ENCODE assay signal across 2 cellular contexts in the genomic region with DNA sequence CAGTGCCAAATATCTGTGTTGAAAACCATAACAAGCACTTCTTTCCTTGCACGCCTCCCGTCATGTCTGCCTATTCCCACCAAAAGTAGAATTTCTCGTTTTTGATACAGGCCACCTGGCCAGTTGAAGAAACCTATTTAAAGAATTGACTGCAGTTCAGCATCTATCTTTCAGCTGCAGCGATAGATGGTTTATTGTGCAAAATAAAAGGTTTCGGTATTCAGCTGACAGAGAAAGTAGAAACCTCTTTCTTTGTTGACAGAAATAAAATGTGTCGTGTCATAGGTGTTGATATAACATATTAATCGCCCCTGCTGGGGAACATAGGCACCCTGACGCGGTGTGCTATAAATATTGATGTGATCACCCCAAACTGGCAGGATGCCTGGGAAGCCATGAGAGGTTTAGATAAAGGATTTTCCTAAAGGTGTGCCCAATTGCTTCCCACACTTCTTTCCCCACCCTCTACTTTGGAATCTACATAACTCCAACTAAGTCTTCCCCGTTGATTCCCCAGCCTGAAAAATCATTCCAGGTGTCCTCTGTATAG.
TF ChIP-seq lines count a peak whose summit lies in the region.

No MANE protein-coding gene starts in this region.

TF ChIP-seq in H1, 55 proteins besides CTCF, POLR2A, EP300 and RAD21:
- TF ChIP-seq HDAC2 (IDR thresholded peaks at IDR 0.05; ENCODE audit: borderline replicate concordance in 1 of 2, low read depth in 2 of 2, low read length in 2 of 2): no peak
TF ChIP-seq in H1: peak in this region for 0.

TF ChIP-seq in neural cell, 6 proteins besides CTCF, POLR2A, EP300 and RAD21:
- TF ChIP-seq EZH2 (IDR thresholded peaks at IDR 0.05; ENCODE audit: borderline replicate concordance, insufficient read depth, low read length, poor library complexity, severe bottlenecking): no peak
- peak; percentile 13 for TF ChIP-seq POLR2AphosphoS5 (IDR thresholded peaks at IDR 0.05)
